In genomic region chr16:4507588-4508345, GRCh38 we compare ENCODE assay signal across 17 cellular contexts. TPM values are rescaled to one million over a fixed set of nuclear protein-coding genes. Genes with fewer than 3 reads are reported as not detected.
A peak's percentile ranks its signal among the peaks of the same experiment; 100 is the strongest.
DNase-seq lines count a peak whose midpoint lies in the region; ATAC-seq and TF ChIP-seq lines count a peak whose summit lies in the region.
"Had no signal": no experiment of that assay in that cellular context is flagged by ENCODE, and none has a peak within 500 bp of the region (broad histone marks: within the 10 kb centered on the region; RNA-seq: fewer than 3 reads in every experiment).

No MANE protein-coding gene starts in this region.

- no peaks in the 10 kb centered on the region for H3K27me3 Mint-ChIP-seq in stimulated activated naive CD8-positive, alpha-beta T cell treated with anti-CD3 and anti-CD28 coated beads, Interleukin-15, Interleukin-2, amounts not matched to agents 100 ng/mL and 50 ng/mL, for 24 hours

- H3K27ac ChIP-seq in mammary epithelial cell (ENCODE audit: insufficient read depth, low read depth, low read length) (no peak overlapping the region), A673 (ENCODE audit: low read depth, low read length, poor library complexity, severe bottlenecking) (no peak overlapping the region), PC-3 (ENCODE audit: low read length) (no peak overlapping the region)
- H3K27ac ChIP-seq: colonic mucosa, GM23248, testis had no signal

- no peak for DNase-seq in stimulated activated naive CD8-positive, alpha-beta T cell treated with anti-CD3 and anti-CD28 coated beads, Interleukin-15, Interleukin-2, amounts not matched to agents 100 U/mL and 50 U/mL, for 24 hours
- DNase-seq in mammary epithelial cell (no peak), cardiac septum (ENCODE audit: low spot score) (no peak), A673 (ENCODE audit: low spot score) (no peak), PC-3 (no peak)
- DNase-seq: amniotic stem cell, colonic mucosa, GM23248, heart left ventricle, KBM-7, mucosa of descending colon, NCI-H1417 treated with DMSO at 0.1 percent for 48 hours, NCI-H446 treated with DMSO at 0.1 percent for 48 hours, SK-N-SH, testis had no signal

- H3K36me3 Mint-ChIP-seq in stimulated activated naive CD8-positive, alpha-beta T cell treated with anti-CD3 and anti-CD28 coated beads, Interleukin-15, Interleukin-2, amounts not matched to agents 100 ng/mL and 50 ng/mL, for 24 hours (ENCODE audit: low read depth), result peaks cover 43% of the 10 kb centered on the region

- no peaks in the 10 kb centered on the region for H3K9me2 ChIP-seq in PC-3 (replicated peaks; ENCODE audit: low read length)
- H3K9me2 ChIP-seq: SK-N-SH had no signal

- peak overlapping the region; percentile 73 for H3K27ac Mint-ChIP-seq in stimulated activated naive CD8-positive, alpha-beta T cell treated with anti-CD3 and anti-CD28 coated beads, Interleukin-15, Interleukin-2, amounts not matched to agents 100 ng/mL and 50 ng/mL, for 24 hours

- H3K27me3 ChIP-seq in mammary epithelial cell (ENCODE audit: insufficient read depth, low read length) (no peaks in the 10 kb centered on the region), A673 (replicated peaks; ENCODE audit: insufficient read depth, low read depth, low read length, poor library complexity) (no peaks in the 10 kb centered on the region), PC-3 (ENCODE audit: low read length) (no peaks in the 10 kb centered on the region)
- H3K27me3 ChIP-seq: colonic mucosa, heart left ventricle, testis had no signal

- intact Hi-C loops in mammary epithelial cell (cut with micrococcal nuclease), result no loop called here
- intact Hi-C loops in cardiac septum (cut with DNase I), result loop anchor here (2.0 to 5.0 kb wide), 2 partner anchors 41 to 80 kb away; no protein-coding TSS in a partner anchor
- intact Hi-C loops in A673 (cut with micrococcal nuclease; ENCODE audit: unreplicated experiment), result loop anchor here (2.0 kb wide), 2 partner anchors 41 to 77 kb away; no protein-coding TSS in a partner anchor
- intact Hi-C loops in PC-3 (cut with micrococcal nuclease), result no loop called here

- in situ Hi-C loops in mammary epithelial cell (cut with MboI; ENCODE audit: low sequenced_read_pairs in 2 of 2), result no loop called here

- no peaks in the 10 kb centered on the region for H3F3A ChIP-seq in PC-3 (ENCODE audit: low read length, unreplicated experiment)

- H4K20me1 ChIP-seq in mammary epithelial cell (ENCODE audit: insufficient read depth, low read length) (no peaks in the 10 kb centered on the region), PC-3 (ENCODE audit: low read length) (no peaks in the 10 kb centered on the region)

- peaks cover 17% of the 10 kb centered on the region for H3K36me3 ChIP-seq in mammary epithelial cell (ENCODE audit: insufficient read depth, low read length)
- peaks cover 28% of the 10 kb centered on the region for H3K36me3 ChIP-seq in A673 (ENCODE audit: insufficient read depth, low read length, poor library complexity, severe bottlenecking)
- peaks cover 7% of the 10 kb centered on the region; the same call in 1 of the 2 replicates for H3K36me3 ChIP-seq in PC-3 (ENCODE audit: low read depth, low read length)

- POLR2A ChIA-PET in A673 (lab: Charles Lee; ENCODE audit: low non-redundant PET), result no interaction called here
- POLR2A ChIA-PET in PC-3 (lab: Charles Lee; ENCODE audit: unreplicated experiment), result no interaction called here

- peaks cover 41% of the 10 kb centered on the region for H3K4me1 Mint-ChIP-seq in stimulated activated naive CD8-positive, alpha-beta T cell treated with anti-CD3 and anti-CD28 coated beads, Interleukin-15, Interleukin-2, amounts not matched to agents 100 ng/mL and 50 ng/mL, for 24 hours (ENCODE audit: low read depth)

- H3K4me3 ChIP-seq in mammary epithelial cell (replicated peaks in 1 of 3; ENCODE audit: insufficient read depth in 1 of 3, low read depth in 2 of 3, low read length in 3 of 3) (no peak overlapping the region), A673 (ENCODE audit: low read depth, low read length, poor library complexity, severe bottlenecking) (no peak overlapping the region), PC-3 (ENCODE audit: low read length) (no peak overlapping the region)
- H3K4me3 ChIP-seq: colonic mucosa, GM23248, heart left ventricle, mucosa of descending colon, testis had no signal

- H2AFZ ChIP-seq in mammary epithelial cell (ENCODE audit: low read depth, low read length) (no peak overlapping the region), PC-3 (ENCODE audit: low read length) (no peak overlapping the region)
- H2AFZ ChIP-seq: GM23248 had no signal

- H3K9ac ChIP-seq in mammary epithelial cell (ENCODE audit: insufficient read depth, low read length), result no peak overlapping the region
- no peak overlapping the region for H3K9ac ChIP-seq in PC-3 (ENCODE audit: low read length)
- H3K9ac ChIP-seq: GM23248, SK-N-SH had no signal

- CTCF ChIA-PET in mammary epithelial cell (lab: Charles Lee; ENCODE audit: low non-redundant PET) (no interaction called here), A673 (lab: Charles Lee) (interaction anchor here (0.7 to 2.1 kb wide), 2 partner anchors 78 to 258 kb away, joined by 3 to 6 read pairs; no protein-coding TSS in a partner anchor), PC-3 (lab: Charles Lee) (interaction anchor here (2.2 kb wide), 1 partner anchor 41 kb away, joined by 13 read pairs; no protein-coding TSS in a partner anchor)

- 91% methylated on average over 13 of the region's 17 CpGs for WGBS in mammary epithelial cell (ENCODE audit: low coverage, missing lambda C conversion rate)

- H3K4me2 ChIP-seq in mammary epithelial cell (ENCODE audit: insufficient read depth, low read depth, low read length) (no peak overlapping the region), PC-3 (ENCODE audit: low read length) (no peak overlapping the region)
- H3K4me2 ChIP-seq: SK-N-SH had no signal

- TSS peak; percentile 28 for BruUV-seq in mammary epithelial cell (replicated peaks; lab: Mats Ljungman, UMichigan)
- no TSS peak for BruUV-seq in A673 (replicated peaks; lab: Mats Ljungman, UMichigan)
- no TSS peak for BruUV-seq in PC-3 (replicated peaks; lab: Mats Ljungman, UMichigan)

- H3K9me3 Mint-ChIP-seq in stimulated activated naive CD8-positive, alpha-beta T cell treated with anti-CD3 and anti-CD28 coated beads, Interleukin-15, Interleukin-2, amounts not matched to agents 100 ng/mL and 50 ng/mL, for 24 hours, result no peaks in the 10 kb centered on the region

- H3K4me1 ChIP-seq in mammary epithelial cell (ENCODE audit: insufficient read depth, low read length), result no peaks in the 10 kb centered on the region
- H3K4me1 ChIP-seq in A673 (ENCODE audit: insufficient read depth, low read length, poor library complexity, severe bottlenecking), result no peaks in the 10 kb centered on the region
- no peaks in the 10 kb centered on the region; the same call in 1 of the 2 replicates for H3K4me1 ChIP-seq in PC-3 (ENCODE audit: insufficient read depth, low read length)

- no peaks in the 10 kb centered on the region for H3K9me3 ChIP-seq in mammary epithelial cell (replicated peaks; ENCODE audit: insufficient read depth, low read length)
- no peaks in the 10 kb centered on the region for H3K9me3 ChIP-seq in A673 (ENCODE audit: low read depth, low read length, poor library complexity, severe bottlenecking)
- H3K9me3 ChIP-seq in PC-3 (ENCODE audit: low read length), result no peaks in the 10 kb centered on the region
- H3K9me3 ChIP-seq: colonic mucosa, heart left ventricle, mucosa of descending colon, SK-N-SH, testis had no signal

- H3K4me3 Mint-ChIP-seq in stimulated activated naive CD8-positive, alpha-beta T cell treated with anti-CD3 and anti-CD28 coated beads, Interleukin-15, Interleukin-2, amounts not matched to agents 100 ng/mL and 50 ng/mL, for 24 hours, result no peak overlapping the region

- dilution Hi-C loops in mammary epithelial cell (cut with HindIII; ENCODE audit: low sequenced_read_pairs), result loop anchor here (5.0 to 10.0 kb wide), 2 partner anchors 65 to 247 kb away; no protein-coding TSS in a partner anchor

- H3K79me2 ChIP-seq in mammary epithelial cell (ENCODE audit: insufficient read depth, low read length) (peaks cover 50% of the 10 kb centered on the region), PC-3 (ENCODE audit: low read length) (peaks cover 13% of the 10 kb centered on the region)

- no peak for TF ChIP-seq CTCF in mammary epithelial cell (conservative IDR thresholded peaks at IDR 0.05 in 1 of 2, IDR thresholded peaks at IDR 0.05 in 1 of 2; ENCODE audit: extremely low read depth in 1 of 2, insufficient read depth in 1 of 2, low read depth in 1 of 2, low read length in 2 of 2)
- TF ChIP-seq CTCF in A673 (conservative IDR thresholded peaks at IDR 0.05; ENCODE audit: low read depth, low read length), result no peak
- TF ChIP-seq CTCF in PC-3 (conservative IDR thresholded peaks at IDR 0.05; ENCODE audit: low read depth, low read length), result no peak

- no peak for ATAC-seq in stimulated activated naive CD8-positive, alpha-beta T cell treated with anti-CD3 and anti-CD28 coated beads, Interleukin-15, Interleukin-2, amounts not matched to agents 100 U/mL and 50 U/mL, for 24 hours
- no peak for ATAC-seq in PC-3
- ATAC-seq: esophagus mucosa, heart left ventricle, mucosa of descending colon had no signal

RNA-seq across cellular contexts. Expression of gene CDIP1, which starts 30.8 kb away (rescaled TPM):
- total RNA-seq in mammary epithelial cell, result 10 to 100 TPM; 63.3 to 81.8 TPM
- polyA plus RNA-seq in mammary epithelial cell, result 56.7 TPM
- polyA minus RNA-seq in mammary epithelial cell, result 82.2 TPM
- total RNA-seq in cardiac septum, result 42.1 TPM
- total RNA-seq in A673 (2021), result 12.8 and 14.4 TPM in 2 replicates
- total RNA-seq in PC-3 (2014; rRNA removed), result 7.1 and 8.7 TPM in 2 replicates

RNA-seq across cellular contexts. Expression of gene HMOX2, which starts 31.6 kb away (rescaled TPM):
- total RNA-seq in mammary epithelial cell, result 10 to 100 TPM; 55.8 to 98.4 TPM
- polyA plus RNA-seq in mammary epithelial cell, result 113 TPM
- polyA minus RNA-seq in mammary epithelial cell, result 96.6 TPM
- 69.1 TPM for total RNA-seq in cardiac septum
- 59.4 and 63.0 TPM in 2 replicates for total RNA-seq in A673 (2021)
- total RNA-seq in PC-3 (2014; rRNA removed), result 86.9 and 88.1 TPM in 2 replicates

RNA-seq across cellular contexts. Expression of gene NMRAL1, which starts 33.3 kb away (rescaled TPM):
- total RNA-seq in mammary epithelial cell (10 to 100 TPM; 55.7 to 62.8 TPM), cardiac septum (7.3 TPM), A673 (2021) (85.8 and 98.8 TPM in 2 replicates), PC-3 (2014; rRNA removed) (92.6 and 119 TPM in 2 replicates)
- 81.2 TPM for polyA plus RNA-seq in mammary epithelial cell
- 62.6 TPM for polyA minus RNA-seq in mammary epithelial cell

RNA-seq across cellular contexts. Expression of gene C16orf96, which starts 48.4 kb away (rescaled TPM):
- total RNA-seq in mammary epithelial cell (under 1 TPM in 1 of 2 donors, not detected in 1; 0.17 TPM), cardiac septum (0.11 TPM), A673 (2021) (not detected in 2 replicates), PC-3 (2014; rRNA removed) (not detected in 2 replicates)
- polyA plus RNA-seq in mammary epithelial cell, result not detected
- not detected for polyA minus RNA-seq in mammary epithelial cell
- total RNA-seq: GM23248, mucosa of descending colon had no signal
- polyA plus RNA-seq: GM23248 had no signal

Comparison
In these comparisons a context has a peak if more than half of its experiments do, and no peak if none do; other contexts are left out.
1. intact Hi-C loops: an anchor here in cardiac septum (2.0 to 5.0 kb wide) and A673 (2.0 kb wide); none called in mammary epithelial cell and PC-3.